ENCODE assay signal across 9 cellular contexts in genomic region chr2:227717687-227718567, GRCh38. TPM values are rescaled to one million over a fixed set of nuclear protein-coding genes. Genes with fewer than 3 reads are reported as not detected.
DNase-seq lines count a peak whose midpoint lies in the region; ATAC-seq, FAIRE-seq and TF ChIP-seq lines count a peak whose summit lies in the region.
"Had no signal": no experiment of that assay in that cellular context is flagged by ENCODE, and none has a peak within 500 bp of the region (broad histone marks: within the 10 kb centered on the region; RNA-seq: fewer than 3 reads in every experiment).

SLC19A3 (minus strand) TSS chr2:227718028; CDS start chr2:227702318, 15,710 bp downstream.

- peaks cover 0 to 18% (median 11%) of the 10 kb centered on the region in 4 donors for H3K4me1 ChIP-seq in sigmoid colon

- H3K27me3 ChIP-seq in sigmoid colon: no peaks in the 10 kb centered on the region

- peak; percentile 46 for DNase-seq in D721Med (ENCODE audit: insufficient read length, low spot score)
- DNase-seq in NCI-H1092 (lab: John Stamatoyannopoulos, UW): peak; percentile 1
- DNase-seq in cerebellum (ENCODE audit: low spot score): peak; percentile 45
- peak; percentile 96 for DNase-seq in iPS-NIHi7 (ENCODE audit: extremely low spot score)
- peak; percentile 94 for DNase-seq in sigmoid colon
- no peak for DNase-seq in cerebellar nuclear complex (lab: John Stamatoyannopoulos, UW)

- TF ChIP-seq CTCF in D721Med (IDR thresholded peaks at IDR 0.05; ENCODE audit: insufficient read depth, missing control alignments) (no peak), sigmoid colon (IDR thresholded peaks at IDR 0.05) (no peak)

- intact Hi-C loops in sigmoid colon (cut with DNase I): no loop called here

- H3K9me3 ChIP-seq in sigmoid colon: no peaks in the 10 kb centered on the region

- no peak for TF ChIP-seq EP300 in sigmoid colon (IDR thresholded peaks at IDR 0.05)

- ATAC-seq in HG03159 (IDR thresholded peaks at IDR 0.05; ENCODE audit: unreplicated experiment) (no peak), HG03280 (IDR thresholded peaks at IDR 0.05; ENCODE audit: unreplicated experiment) (no peak)

- no peaks in the 10 kb centered on the region for H3K36me3 ChIP-seq in sigmoid colon

- WGBS in sigmoid colon, 2 donors: 3 to 9% methylated on average over 35 of the region's 35 CpGs

- peak within 1 kb of the TSS; percentile 22 to 48 (median 42) for H3K4me3 ChIP-seq in sigmoid colon

- H3K27ac ChIP-seq in sigmoid colon: peak within 1 kb of the TSS; percentile 15 to 70 (median 70)

- FAIRE-seq in D721Med (lab: Jason Lieb, UNC): no peak

- TF ChIP-seq POLR2A in sigmoid colon (IDR thresholded peaks at IDR 0.05): no peak

RNA-seq across cellular contexts. Expression of gene SLC19A3, which starts in this region (rescaled TPM):
- 1.8 TPM for total RNA-seq in cerebellum
- 1 to 10 TPM in 3 of 4 donors, under 1 TPM in 1; 0.95 to 8.2 (median 1.5) TPM for total RNA-seq in sigmoid colon
- 1 to 10 TPM in 2 of 3 donors, under 1 TPM in 1; 0.69 to 4.6 (median 1.2) TPM for polyA plus RNA-seq in sigmoid colon
- polyA plus RNA-seq: IgD-negative memory B cell had no signal

Comparison
In these comparisons a context has a peak if more than half of its experiments do, and no peak if none do; other contexts are left out.
1. DNase-seq: peak in D721Med (single experiment), NCI-H1092 (single experiment), cerebellum (single experiment), iPS-NIHi7 (single experiment) and sigmoid colon (single experiment); none in cerebellar nuclear complex (0 of 2).